ENCODE assay signal across 1 cellular context in genomic region chr3:194134757-194135515, GRCh38.
A peak's percentile ranks its signal among the peaks of the same experiment; 100 is the strongest.
TF ChIP-seq lines count a peak whose summit lies in the region.

No MANE protein-coding gene starts in this region.

TF ChIP-seq in K562, 482 proteins besides CTCF, POLR2A, EP300 and RAD21 (continued from another document and continues in another):
- TF ChIP-seq ZFP1 (CRISPR knock-in tag; IDR thresholded peaks at IDR 0.05) (no peak), ZNF76 (CRISPR knock-in tag; IDR thresholded peaks at IDR 0.05; ENCODE audit: borderline replicate concordance) (no peak), PURB (CRISPR knock-in tag; IDR thresholded peaks at IDR 0.05; ENCODE audit: low read depth) (no peak), FOXK1 (CRISPR knock-in tag; IDR thresholded peaks at IDR 0.05; ENCODE audit: borderline replicate concordance) (no peak), RBM22 (IDR thresholded peaks at IDR 0.05; ENCODE audit: low read depth, low read length, poor library complexity, severe bottlenecking) (no peak), ZNF41 (CRISPR knock-in tag; conservative IDR thresholded peaks at IDR 0.05) (no peak), BCLAF1 (IDR thresholded peaks at IDR 0.05; ENCODE audit: borderline replicate concordance in 1 of 2, control insufficient read depth in 1 of 2, low read depth in 2 of 2, low read length in 1 of 2) (0 out of 4 replicates have a peak, but pooled peaks of 1 of the 2 experiments have one; percentile 44), BRF2 (IDR thresholded peaks at IDR 0.05; ENCODE audit: borderline replicate concordance, insufficient read depth, insufficient read length) (no peak), NR2C1 (IDR thresholded peaks at IDR 0.05) (no peak), NR2C1 (tag; IDR thresholded peaks at IDR 0.05) (no peak), ZFPM2 (CRISPR knock-in tag; IDR thresholded peaks at IDR 0.05) (no peak), PHF20 (IDR thresholded peaks at IDR 0.05; ENCODE audit: partially characterized antibody) (no peak), KHSRP (IDR thresholded peaks at IDR 0.05) (no peak), SMARCE1 (IDR thresholded peaks at IDR 0.05) (0 out of 2 replicates have a peak, but pooled peaks have one; percentile 13), JUNB (CRISPR knock-in tag; conservative IDR thresholded peaks at IDR 0.05) (no peak), ZBTB12 (CRISPR knock-in tag; IDR thresholded peaks at IDR 0.05) (no peak), TSC22D4 (tag; IDR thresholded peaks at IDR 0.05) (no peak), GATA2 (CRISPR knock-in tag; IDR thresholded peaks at IDR 0.05) (no peak), SP1 (CRISPR knock-in tag; IDR thresholded peaks at IDR 0.05) (no peak; the same call in 1 of the 2 replicates), SIRT6 (IDR thresholded peaks at IDR 0.05; ENCODE audit: low read depth, low read length) (no peak), NFYB (IDR thresholded peaks at IDR 0.05; ENCODE audit: extremely low read depth, insufficient read length) (no peak), KLF13 (tag; IDR thresholded peaks at IDR 0.05; ENCODE audit: borderline replicate concordance, low read depth) (0 out of 2 replicates have a peak, but pooled peaks have one; percentile 23), ZNF785 (CRISPR knock-in tag; IDR thresholded peaks at IDR 0.05) (no peak), E2F6 (IDR thresholded peaks at IDR 0.05; ENCODE audit: borderline replicate concordance in 1 of 2, extremely low read depth in 1 of 2, insufficient read depth in 1 of 2, insufficient read length in 1 of 2, low read depth in 1 of 2, low read length in 1 of 2, poor library complexity in 1 of 2, severe bottlenecking in 1 of 2) (peak; percentile 90 to 96), MIER1 (IDR thresholded peaks at IDR 0.05; ENCODE audit: low read depth) (no peak), BMI1 (IDR thresholded peaks at IDR 0.05; ENCODE audit: low read length) (no peak), SMARCA4 (IDR thresholded peaks at IDR 0.05) (no peak), ETS1 (conservative IDR thresholded peaks at IDR 0.05; ENCODE audit: control insufficient read depth, low read depth, low read length) (peak; percentile 64; the same call in 1 of the 2 replicates), PML (IDR thresholded peaks at IDR 0.05; ENCODE audit: low read length) (0 out of 2 replicates have a peak, but pooled peaks have one; percentile 12), GABPB1 (CRISPR knock-in tag; IDR thresholded peaks at IDR 0.05) (peak; percentile 65), U2AF1 (optimal IDR thresholded peaks at IDR 0.05; ENCODE audit: low read depth, low read length) (no peak), TEAD2 (tag; IDR thresholded peaks at IDR 0.05) (no peak), SREBF1 (IDR thresholded peaks at IDR 0.05; ENCODE audit: borderline replicate concordance, low read depth, low read length) (no peak), FOXA1 (IDR thresholded peaks at IDR 0.05; ENCODE audit: borderline replicate concordance) (no peak), MECOM (CRISPR knock-in tag; IDR thresholded peaks at IDR 0.05) (no peak), CREB1 (IDR thresholded peaks at IDR 0.05) (peak; percentile 54), CREB1 (CRISPR knock-in tag; IDR thresholded peaks at IDR 0.05) (peak; percentile 60; the same call in 1 of the 2 replicates), KLF16 (IDR thresholded peaks at IDR 0.05) (no peak; the same call in 1 of the 2 replicates), MEF2A (IDR thresholded peaks at IDR 0.05; ENCODE audit: control insufficient read depth, low read depth, low read length) (no peak), HDAC1 (IDR thresholded peaks at IDR 0.05) (peak in 1 of 2 experiments; percentile 96; a peak in 3 of 4 replicates), ZBTB26 (CRISPR knock-in tag; IDR thresholded peaks at IDR 0.05) (no peak), ZNF766 (CRISPR knock-in tag; conservative IDR thresholded peaks at IDR 0.05) (no peak; the same call in none of the 2 replicates), DMBX1 (CRISPR knock-in tag; IDR thresholded peaks at IDR 0.05; ENCODE audit: borderline replicate concordance) (peak; percentile 16; the same call in 1 of the 2 replicates), HMGXB4 (CRISPR knock-in tag; IDR thresholded peaks at IDR 0.05) (no peak), TCFL5 (CRISPR knock-in tag; conservative IDR thresholded peaks at IDR 0.05) (no peak), ADNP (tag; IDR thresholded peaks at IDR 0.05) (no peak), TAF15 (IDR thresholded peaks at IDR 0.05; ENCODE audit: low read depth, low read length) (no peak), ATF7 (IDR thresholded peaks at IDR 0.05) (peak; percentile 67; the same call in 1 of the 2 replicates), RB1 (IDR thresholded peaks at IDR 0.05; ENCODE audit: low read depth) (peak; percentile 78), CEBPG (CRISPR knock-in tag; IDR thresholded peaks at IDR 0.05) (peak; percentile 10; the same call in 1 of the 2 replicates), CEBPG (tag; conservative IDR thresholded peaks at IDR 0.05 in 1 of 2, IDR thresholded peaks at IDR 0.05 in 1 of 2) (no peak), RCOR1 (IDR thresholded peaks at IDR 0.05; ENCODE audit: borderline replicate concordance in 1 of 2, low read depth in 2 of 2, low read length in 2 of 2) (peak in 1 of 2 experiments; percentile 76; a peak in 2 of 4 replicates), STAG1 (CRISPR knock-in tag; IDR thresholded peaks at IDR 0.05; ENCODE audit: borderline replicate concordance) (no peak), ARID3A (IDR thresholded peaks at IDR 0.05; ENCODE audit: borderline replicate concordance, low read depth, low read length) (no peak), ZBTB43 (CRISPR knock-in tag; IDR thresholded peaks at IDR 0.05) (peak; percentile 96), DDX20 (tag; IDR thresholded peaks at IDR 0.05; ENCODE audit: low read depth) (no peak), MTA2 (IDR thresholded peaks at IDR 0.05; ENCODE audit: low read depth) (no peak), MYBL2 (IDR thresholded peaks at IDR 0.05; ENCODE audit: low read depth) (no peak), MYBL2 (CRISPR knock-in tag; IDR thresholded peaks at IDR 0.05; ENCODE audit: borderline replicate concordance) (no peak), EHMT2 (IDR thresholded peaks at IDR 0.05) (no peak), HMG20A (CRISPR knock-in tag; conservative IDR thresholded peaks at IDR 0.05) (no peak), RBM39 (optimal IDR thresholded peaks at IDR 0.05; ENCODE audit: low read depth, low read length) (no peak)
